In the genomic region with DNA sequence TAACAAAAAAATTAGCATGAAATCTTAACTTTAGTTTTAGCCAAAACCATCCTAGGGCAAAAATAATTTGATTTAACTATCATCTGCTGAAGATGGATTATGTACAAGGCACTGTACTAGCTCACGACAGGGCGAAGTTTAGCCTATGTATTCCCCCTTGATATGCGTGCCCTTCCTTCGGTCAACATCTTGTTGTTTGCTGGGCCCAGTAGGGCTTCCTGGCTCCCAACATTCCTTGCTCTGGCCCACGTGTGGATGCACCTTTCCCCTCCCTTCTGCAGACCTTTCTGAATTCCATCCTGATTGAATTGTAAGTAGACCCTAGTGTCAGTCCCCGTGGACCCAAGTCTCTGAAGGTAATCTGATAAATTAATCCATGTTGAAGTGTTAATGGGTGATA, we compare ENCODE assay signal across 22 cellular contexts.
DNase-seq lines count a peak whose midpoint lies in the region; ATAC-seq, FAIRE-seq and TF ChIP-seq lines count a peak whose summit lies in the region.
"Had no signal": no experiment of that assay in that cellular context is flagged by ENCODE, and none has a peak within 500 bp of the region (broad histone marks: within the 10 kb centered on the region; RNA-seq: fewer than 3 reads in every experiment).

No MANE protein-coding gene starts in this region.

- H3K27me3 Mint-ChIP-seq in GM23338 (ENCODE audit: insufficient read depth, low read depth, poor library complexity) (peaks cover 2% of the 10 kb centered on the region), WTC11 (ENCODE audit: low read depth) (no peaks in the 10 kb centered on the region; the same call in 1 of the 2 replicates)

- POLR2A ChIA-PET in WTC11 (lab: Charles Lee) = no interaction called here

- FAIRE-seq in urothelium cell line (lab: Jason Lieb, UNC) = peak; percentile 74
- FAIRE-seq: A549, D721Med, G401.6, GM12891 had no signal

- no peak overlapping the region for H3K4me3 ChIP-seq in GM23338
- H3K4me3 ChIP-seq in hepatocyte = no peak overlapping the region
- H3K4me3 ChIP-seq: A549; BLaER1 treated with 17β-estradiol and CSF1 and Interleukin-3, amounts not matched to agents 10 nM and 100 nM had no signal

- H4K20me1 ChIP-seq in GM23338 (replicated peaks; ENCODE audit: insufficient read depth) (no peaks in the 10 kb centered on the region), hepatocyte (ENCODE audit: insufficient read depth, poor library complexity, severe bottlenecking) (no peaks in the 10 kb centered on the region)
- H4K20me1 ChIP-seq: BLaER1 treated with 17β-estradiol and CSF1 and Interleukin-3, amounts not matched to agents 10 nM and 100 nM had no signal

- H3K27ac ChIP-seq in GM23338 (ENCODE audit: low read depth) (no peak overlapping the region), hepatocyte (no peak overlapping the region)
- H3K27ac ChIP-seq: 22Rv1; A549; BLaER1 treated with 17β-estradiol and CSF1 and Interleukin-3, amounts not matched to agents 10 nM and 100 nM; C4-2B had no signal

- no peak overlapping the region for H2AFZ ChIP-seq in GM23338
- H2AFZ ChIP-seq in hepatocyte = no peak overlapping the region

- DNase-seq in NCI-H82 (lab: John Stamatoyannopoulos, UW) (peak; percentile 17), NCI-H82 treated with DMSO at 0.1 percent for 48 hours (lab: John Stamatoyannopoulos, UW; ENCODE audit: unreplicated experiment) (no peak), GM23338 (ENCODE audit: low spot score) (peak; percentile 16), WTC11 (ENCODE audit: low spot score) (no peak), urothelium cell line (ENCODE audit: low spot score) (no peak), NOMO-1 treated with DMSO at 0.1 percent for 48 hours (lab: John Stamatoyannopoulos, UW; ENCODE audit: unreplicated experiment) (no peak), hepatocyte (ENCODE audit: low spot score) (no peak)
- DNase-seq: AML-193; Caco-2; Calu3; CD4-positive, alpha-beta T cell; CD8-positive, alpha-beta T cell; DMS79 treated with DMSO at 0.1 percent for 48 hours; GF-D8 had no signal

- H3K4me1 Mint-ChIP-seq in GM23338 = no peaks in the 10 kb centered on the region
- H3K4me1 Mint-ChIP-seq in WTC11 = peaks cover 10% of the 10 kb centered on the region
- H3K4me1 Mint-ChIP-seq: B cell had no signal

- H3K36me3 ChIP-seq in GM23338 (ENCODE audit: insufficient read depth) (no peaks in the 10 kb centered on the region), hepatocyte (replicated peaks; ENCODE audit: insufficient read depth, low read depth) (no peaks in the 10 kb centered on the region)
- H3K36me3 ChIP-seq: BLaER1 treated with 17β-estradiol and CSF1 and Interleukin-3, amounts not matched to agents 10 nM and 100 nM had no signal

- TF ChIP-seq CTCF in GM23338 (conservative IDR thresholded peaks at IDR 0.05; ENCODE audit: low read depth in 2 of 2) (no peak), WTC11 (IDR thresholded peaks at IDR 0.05) (no peak), hepatocyte (IDR thresholded peaks at IDR 0.05; ENCODE audit: poor library complexity) (no peak)

- H3K9me3 Mint-ChIP-seq in GM23338 = no peaks in the 10 kb centered on the region
- H3K9me3 Mint-ChIP-seq in WTC11 = peaks cover 6% of the 10 kb centered on the region
- H3K9me3 Mint-ChIP-seq: CD4-positive, alpha-beta T cell had no signal

- no peak overlapping the region for H3K27ac Mint-ChIP-seq in GM23338
- H3K27ac Mint-ChIP-seq in WTC11 = no peak overlapping the region
- H3K27ac Mint-ChIP-seq: B cell; CD4-positive, alpha-beta T cell; CD8-positive, alpha-beta T cell had no signal

- no peaks in the 10 kb centered on the region for H3K9me2 ChIP-seq in GM23338 (ENCODE audit: insufficient read depth)
- no peaks in the 10 kb centered on the region for H3K9me2 ChIP-seq in hepatocyte (replicated peaks; ENCODE audit: insufficient read depth)

- H3K79me2 ChIP-seq in GM23338 (replicated peaks; ENCODE audit: insufficient read depth) (no peaks in the 10 kb centered on the region), hepatocyte (no peaks in the 10 kb centered on the region)

- H3K36me3 Mint-ChIP-seq in GM23338 (ENCODE audit: low read depth) = no peaks in the 10 kb centered on the region
- no peaks in the 10 kb centered on the region for H3K36me3 Mint-ChIP-seq in WTC11
- H3K36me3 Mint-ChIP-seq: CD8-positive, alpha-beta T cell had no signal

- peak; percentile 39; the same call in 1 of the 3 replicates for ATAC-seq in GM23338
- peak; percentile 81 for ATAC-seq in WTC11
- ATAC-seq: A549; CD8-positive, alpha-beta T cell had no signal

- H3K4me1 ChIP-seq in GM23338 (ENCODE audit: insufficient read depth) (no peaks in the 10 kb centered on the region), hepatocyte (ENCODE audit: insufficient read depth) (no peaks in the 10 kb centered on the region)
- H3K4me1 ChIP-seq: A549, Caco-2 had no signal

- 76% methylated on average over 6 of the region's 6 CpGs for WGBS in hepatocyte (ENCODE audit: low lambda C conversion rate, missing lambda C conversion rate)

- CTCF ChIA-PET in WTC11 (lab: Charles Lee) = no interaction called here

- no peak overlapping the region for H3K4me2 ChIP-seq in GM23338
- H3K4me2 ChIP-seq in hepatocyte = no peak overlapping the region
- H3K4me2 ChIP-seq: A549 had no signal

- no peaks in the 10 kb centered on the region for H3F3A ChIP-seq in GM23338 (replicated peaks; ENCODE audit: low read depth)

- no peaks in the 10 kb centered on the region for H3K9me3 ChIP-seq in hepatocyte (ENCODE audit: low read depth)
- H3K9me3 ChIP-seq: A549; BLaER1 treated with 17β-estradiol and CSF1 and Interleukin-3, amounts not matched to agents 10 nM and 100 nM; Caco-2 had no signal

- H3K4me3 Mint-ChIP-seq in GM23338 (no peak overlapping the region), WTC11 (no peak overlapping the region)
- H3K4me3 Mint-ChIP-seq: B cell; CD4-positive, alpha-beta T cell; CD8-positive, alpha-beta T cell had no signal

- H3K27me3 ChIP-seq in GM23338 (ENCODE audit: insufficient read depth) (no peaks in the 10 kb centered on the region), hepatocyte (no peaks in the 10 kb centered on the region)
- H3K27me3 ChIP-seq: BLaER1 treated with 17β-estradiol and CSF1 and Interleukin-3, amounts not matched to agents 10 nM and 100 nM had no signal

TF ChIP-seq in GM23338, 12 proteins besides CTCF, POLR2A, EP300 and RAD21 (continues in another document):
- no peak for TF ChIP-seq EZH2 (IDR thresholded peaks at IDR 0.05; ENCODE audit: low read depth, unreplicated experiment)
- no peak for TF ChIP-seq CREB1 (CRISPR knock-in tag; IDR thresholded peaks at IDR 0.05; ENCODE audit: low read depth)
- no peak for TF ChIP-seq NANOG (IDR thresholded peaks at IDR 0.05; ENCODE audit: borderline replicate concordance)
- no peak for TF ChIP-seq ZNF114 (CRISPR knock-in tag; IDR thresholded peaks at IDR 0.05)
- TF ChIP-seq, protein P1, sequence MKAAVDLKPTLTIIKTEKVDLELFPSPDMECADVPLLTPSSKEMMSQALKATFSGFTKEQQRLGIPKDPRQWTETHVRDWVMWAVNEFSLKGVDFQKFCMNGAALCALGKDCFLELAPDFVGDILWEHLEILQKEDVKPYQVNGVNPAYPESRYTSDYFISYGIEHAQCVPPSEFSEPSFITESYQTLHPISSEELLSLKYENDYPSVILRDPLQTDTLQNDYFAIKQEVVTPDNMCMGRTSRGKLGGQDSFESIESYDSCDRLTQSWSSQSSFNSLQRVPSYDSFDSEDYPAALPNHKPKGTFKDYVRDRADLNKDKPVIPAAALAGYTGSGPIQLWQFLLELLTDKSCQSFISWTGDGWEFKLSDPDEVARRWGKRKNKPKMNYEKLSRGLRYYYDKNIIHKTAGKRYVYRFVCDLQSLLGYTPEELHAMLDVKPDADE (IDR thresholded peaks at IDR 0.05) = no peak
- TF ChIP-seq POLR2AphosphoS5 (IDR thresholded peaks at IDR 0.05; ENCODE audit: low read depth) = no peak
- no peak for TF ChIP-seq JUNB (IDR thresholded peaks at IDR 0.05; ENCODE audit: unreplicated experiment)
- no peak for TF ChIP-seq ZNF331 (CRISPR knock-in tag; IDR thresholded peaks at IDR 0.05; ENCODE audit: low read depth)
- no peak for TF ChIP-seq STAT1 (IDR thresholded peaks at IDR 0.05; ENCODE audit: unreplicated experiment)

TF ChIP-seq in WTC11, 78 proteins besides CTCF, POLR2A, EP300 and RAD21 (continues in another document):
- no peak for TF ChIP-seq EMX1 (CRISPR knock-in tag; IDR thresholded peaks at IDR 0.05)
- TF ChIP-seq, protein P2, sequence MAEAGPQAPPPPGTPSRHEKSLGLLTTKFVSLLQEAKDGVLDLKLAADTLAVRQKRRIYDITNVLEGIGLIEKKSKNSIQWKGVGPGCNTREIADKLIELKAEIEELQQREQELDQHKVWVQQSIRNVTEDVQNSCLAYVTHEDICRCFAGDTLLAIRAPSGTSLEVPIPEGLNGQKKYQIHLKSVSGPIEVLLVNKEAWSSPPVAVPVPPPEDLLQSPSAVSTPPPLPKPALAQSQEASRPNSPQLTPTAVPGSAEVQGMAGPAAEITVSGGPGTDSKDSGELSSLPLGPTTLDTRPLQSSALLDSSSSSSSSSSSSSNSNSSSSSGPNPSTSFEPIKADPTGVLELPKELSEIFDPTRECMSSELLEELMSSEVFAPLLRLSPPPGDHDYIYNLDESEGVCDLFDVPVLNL (CRISPR knock-in tag; IDR thresholded peaks at IDR 0.05; ENCODE audit: borderline replicate concordance, low read depth) = no peak
- TF ChIP-seq TEAD4 (CRISPR knock-in tag; IDR thresholded peaks at IDR 0.05) = no peak
- no peak for TF ChIP-seq FOXJ3 (CRISPR knock-in tag; IDR thresholded peaks at IDR 0.05; ENCODE audit: borderline replicate concordance)
- TF ChIP-seq SP1 (CRISPR knock-in tag; conservative IDR thresholded peaks at IDR 0.05) = no peak
- TF ChIP-seq, protein P3, sequence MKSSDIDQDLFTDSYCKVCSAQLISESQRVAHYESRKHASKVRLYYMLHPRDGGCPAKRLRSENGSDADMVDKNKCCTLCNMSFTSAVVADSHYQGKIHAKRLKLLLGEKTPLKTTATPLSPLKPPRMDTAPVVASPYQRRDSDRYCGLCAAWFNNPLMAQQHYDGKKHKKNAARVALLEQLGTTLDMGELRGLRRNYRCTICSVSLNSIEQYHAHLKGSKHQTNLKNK (CRISPR knock-in tag; IDR thresholded peaks at IDR 0.05) = no peak
- TF ChIP-seq ZNF317 (CRISPR knock-in tag; IDR thresholded peaks at IDR 0.05; ENCODE audit: borderline replicate concordance, low read depth) = no peak
- no peak for TF ChIP-seq IRF2 (CRISPR knock-in tag; IDR thresholded peaks at IDR 0.05; ENCODE audit: borderline replicate concordance, low read depth)
- TF ChIP-seq ZNF232 (CRISPR knock-in tag; IDR thresholded peaks at IDR 0.05) = no peak
- TF ChIP-seq NR3C1 (CRISPR knock-in tag; conservative IDR thresholded peaks at IDR 0.05; ENCODE audit: low read depth) = no peak
- TF ChIP-seq, protein P4, sequence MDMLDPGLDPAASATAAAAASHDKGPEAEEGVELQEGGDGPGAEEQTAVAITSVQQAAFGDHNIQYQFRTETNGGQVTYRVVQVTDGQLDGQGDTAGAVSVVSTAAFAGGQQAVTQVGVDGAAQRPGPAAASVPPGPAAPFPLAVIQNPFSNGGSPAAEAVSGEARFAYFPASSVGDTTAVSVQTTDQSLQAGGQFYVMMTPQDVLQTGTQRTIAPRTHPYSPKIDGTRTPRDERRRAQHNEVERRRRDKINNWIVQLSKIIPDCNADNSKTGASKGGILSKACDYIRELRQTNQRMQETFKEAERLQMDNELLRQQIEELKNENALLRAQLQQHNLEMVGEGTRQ (CRISPR knock-in tag; IDR thresholded peaks at IDR 0.05) = no peak
- TF ChIP-seq ZNF138 (CRISPR knock-in tag; conservative IDR thresholded peaks at IDR 0.05) = no peak

Comparison
In these comparisons a context has a peak if more than half of its experiments do, and no peak if none do; other contexts are left out.
1. DNase-seq: peak in NCI-H82 (single experiment) and GM23338 (single experiment); none in NCI-H82 treated with DMSO at 0.1 percent for 48 hours (single experiment), WTC11 (single experiment), urothelium cell line (single experiment), NOMO-1 treated with DMSO at 0.1 percent for 48 hours (single experiment) and hepatocyte (single experiment).